1 cellular context compared by ENCODE assay signal in the genomic region with DNA sequence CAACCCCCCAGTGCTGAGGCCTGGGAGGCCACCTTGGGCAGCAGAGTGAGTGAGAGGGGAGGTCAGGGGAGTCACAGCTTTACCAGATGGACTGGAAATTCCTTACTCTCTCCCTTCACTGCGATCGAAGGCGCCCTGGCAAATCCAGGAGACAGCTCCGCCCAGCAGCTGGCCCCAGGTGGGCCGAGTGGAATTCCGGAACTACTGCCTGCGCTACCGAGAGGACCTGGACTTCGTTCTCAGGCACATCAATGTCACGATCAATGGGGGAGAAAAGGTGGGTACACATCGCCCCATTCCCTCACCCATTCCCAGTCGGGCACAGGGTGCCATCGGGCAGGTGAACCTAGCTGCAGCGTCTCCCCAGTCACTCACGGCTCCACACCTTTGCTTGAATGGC.
TF ChIP-seq lines count a peak whose summit lies in the region.

No MANE protein-coding gene starts in this region.

TF ChIP-seq in HepG2, 621 proteins besides CTCF, POLR2A, EP300 and RAD21 (continued from another document):
- TF ChIP-seq, protein P1, sequence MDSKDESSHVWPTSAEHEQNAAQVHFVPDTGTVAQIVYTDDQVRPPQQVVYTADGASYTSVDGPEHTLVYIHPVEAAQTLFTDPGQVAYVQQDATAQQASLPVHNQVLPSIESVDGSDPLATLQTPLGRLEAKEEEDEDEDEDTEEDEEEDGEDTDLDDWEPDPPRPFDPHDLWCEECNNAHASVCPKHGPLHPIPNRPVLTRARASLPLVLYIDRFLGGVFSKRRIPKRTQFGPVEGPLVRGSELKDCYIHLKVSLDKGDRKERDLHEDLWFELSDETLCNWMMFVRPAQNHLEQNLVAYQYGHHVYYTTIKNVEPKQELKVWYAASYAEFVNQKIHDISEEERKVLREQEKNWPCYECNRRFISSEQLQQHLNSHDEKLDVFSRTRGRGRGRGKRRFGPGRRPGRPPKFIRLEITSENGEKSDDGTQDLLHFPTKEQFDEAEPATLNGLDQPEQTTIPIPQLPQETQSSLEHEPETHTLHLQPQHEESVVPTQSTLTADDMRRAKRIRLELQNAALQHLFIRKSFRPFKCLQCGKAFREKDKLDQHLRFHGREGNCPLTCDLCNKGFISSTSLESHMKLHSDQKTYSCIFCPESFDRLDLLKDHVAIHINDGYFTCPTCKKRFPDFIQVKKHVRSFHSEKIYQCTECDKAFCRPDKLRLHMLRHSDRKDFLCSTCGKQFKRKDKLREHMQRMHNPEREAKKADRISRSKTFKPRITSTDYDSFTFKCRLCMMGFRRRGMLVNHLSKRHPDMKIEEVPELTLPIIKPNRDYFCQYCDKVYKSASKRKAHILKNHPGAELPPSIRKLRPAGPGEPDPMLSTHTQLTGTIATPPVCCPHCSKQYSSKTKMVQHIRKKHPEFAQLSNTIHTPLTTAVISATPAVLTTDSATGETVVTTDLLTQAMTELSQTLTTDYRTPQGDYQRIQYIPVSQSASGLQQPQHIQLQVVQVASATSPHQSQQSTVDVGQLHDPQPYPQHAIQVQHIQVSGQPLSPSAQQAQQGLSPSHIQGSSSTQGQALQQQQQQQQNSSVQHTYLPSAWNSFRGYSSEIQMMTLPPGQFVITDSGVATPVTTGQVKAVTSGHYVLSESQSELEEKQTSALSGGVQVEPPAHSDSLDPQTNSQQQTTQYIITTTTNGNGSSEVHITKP (CRISPR knock-in tag; IDR thresholded peaks at IDR 0.05; ENCODE audit: low read depth), result no peak
- TF ChIP-seq EEA1 (CRISPR knock-in tag; IDR thresholded peaks at IDR 0.05; ENCODE audit: borderline replicate concordance) (0 out of 2 replicates have a peak, but pooled peaks have one; percentile 44), ZNF563 (CRISPR knock-in tag; IDR thresholded peaks at IDR 0.05) (no peak), EED (CRISPR knock-in tag; IDR thresholded peaks at IDR 0.05) (no peak), AHR (CRISPR knock-in tag; IDR thresholded peaks at IDR 0.05) (no peak), NRL (CRISPR knock-in tag; IDR thresholded peaks at IDR 0.05; ENCODE audit: borderline replicate concordance) (no peak), ZNF556 (CRISPR knock-in tag; IDR thresholded peaks at IDR 0.05; ENCODE audit: borderline replicate concordance) (no peak), U2AF1 (optimal IDR thresholded peaks at IDR 0.05; ENCODE audit: low read depth, low read length) (no peak), ZNF788 (CRISPR knock-in tag; IDR thresholded peaks at IDR 0.05; ENCODE audit: borderline replicate concordance) (no peak), KLF16 (CRISPR knock-in tag; IDR thresholded peaks at IDR 0.05) (no peak), ADNP (CRISPR knock-in tag; IDR thresholded peaks at IDR 0.05) (no peak), RBFOX2 (IDR thresholded peaks at IDR 0.05; ENCODE audit: low read depth, low read length) (no peak), SPEN (CRISPR knock-in tag; IDR thresholded peaks at IDR 0.05; ENCODE audit: low read depth) (no peak)
- TF ChIP-seq, protein P2, sequence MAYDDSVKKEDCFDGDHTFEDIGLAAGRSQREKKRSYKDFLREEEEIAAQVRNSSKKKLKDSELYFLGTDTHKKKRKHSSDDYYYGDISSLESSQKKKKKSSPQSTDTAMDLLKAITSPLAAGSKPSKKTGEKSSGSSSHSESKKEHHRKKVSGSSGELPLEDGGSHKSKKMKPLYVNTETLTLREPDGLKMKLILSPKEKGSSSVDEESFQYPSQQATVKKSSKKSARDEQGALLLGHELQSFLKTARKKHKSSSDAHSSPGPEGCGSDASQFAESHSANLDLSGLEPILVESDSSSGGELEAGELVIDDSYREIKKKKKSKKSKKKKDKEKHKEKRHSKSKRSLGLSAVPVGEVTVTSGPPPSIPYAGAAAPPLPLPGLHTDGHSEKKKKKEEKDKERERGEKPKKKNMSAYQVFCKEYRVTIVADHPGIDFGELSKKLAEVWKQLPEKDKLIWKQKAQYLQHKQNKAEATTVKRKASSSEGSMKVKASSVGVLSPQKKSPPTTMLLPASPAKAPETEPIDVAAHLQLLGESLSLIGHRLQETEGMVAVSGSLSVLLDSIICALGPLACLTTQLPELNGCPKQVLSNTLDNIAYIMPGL (CRISPR knock-in tag; IDR thresholded peaks at IDR 0.05; ENCODE audit: borderline replicate concordance in 1 of 2, low read depth in 1 of 2), result no peak
- TF ChIP-seq, protein P3, sequence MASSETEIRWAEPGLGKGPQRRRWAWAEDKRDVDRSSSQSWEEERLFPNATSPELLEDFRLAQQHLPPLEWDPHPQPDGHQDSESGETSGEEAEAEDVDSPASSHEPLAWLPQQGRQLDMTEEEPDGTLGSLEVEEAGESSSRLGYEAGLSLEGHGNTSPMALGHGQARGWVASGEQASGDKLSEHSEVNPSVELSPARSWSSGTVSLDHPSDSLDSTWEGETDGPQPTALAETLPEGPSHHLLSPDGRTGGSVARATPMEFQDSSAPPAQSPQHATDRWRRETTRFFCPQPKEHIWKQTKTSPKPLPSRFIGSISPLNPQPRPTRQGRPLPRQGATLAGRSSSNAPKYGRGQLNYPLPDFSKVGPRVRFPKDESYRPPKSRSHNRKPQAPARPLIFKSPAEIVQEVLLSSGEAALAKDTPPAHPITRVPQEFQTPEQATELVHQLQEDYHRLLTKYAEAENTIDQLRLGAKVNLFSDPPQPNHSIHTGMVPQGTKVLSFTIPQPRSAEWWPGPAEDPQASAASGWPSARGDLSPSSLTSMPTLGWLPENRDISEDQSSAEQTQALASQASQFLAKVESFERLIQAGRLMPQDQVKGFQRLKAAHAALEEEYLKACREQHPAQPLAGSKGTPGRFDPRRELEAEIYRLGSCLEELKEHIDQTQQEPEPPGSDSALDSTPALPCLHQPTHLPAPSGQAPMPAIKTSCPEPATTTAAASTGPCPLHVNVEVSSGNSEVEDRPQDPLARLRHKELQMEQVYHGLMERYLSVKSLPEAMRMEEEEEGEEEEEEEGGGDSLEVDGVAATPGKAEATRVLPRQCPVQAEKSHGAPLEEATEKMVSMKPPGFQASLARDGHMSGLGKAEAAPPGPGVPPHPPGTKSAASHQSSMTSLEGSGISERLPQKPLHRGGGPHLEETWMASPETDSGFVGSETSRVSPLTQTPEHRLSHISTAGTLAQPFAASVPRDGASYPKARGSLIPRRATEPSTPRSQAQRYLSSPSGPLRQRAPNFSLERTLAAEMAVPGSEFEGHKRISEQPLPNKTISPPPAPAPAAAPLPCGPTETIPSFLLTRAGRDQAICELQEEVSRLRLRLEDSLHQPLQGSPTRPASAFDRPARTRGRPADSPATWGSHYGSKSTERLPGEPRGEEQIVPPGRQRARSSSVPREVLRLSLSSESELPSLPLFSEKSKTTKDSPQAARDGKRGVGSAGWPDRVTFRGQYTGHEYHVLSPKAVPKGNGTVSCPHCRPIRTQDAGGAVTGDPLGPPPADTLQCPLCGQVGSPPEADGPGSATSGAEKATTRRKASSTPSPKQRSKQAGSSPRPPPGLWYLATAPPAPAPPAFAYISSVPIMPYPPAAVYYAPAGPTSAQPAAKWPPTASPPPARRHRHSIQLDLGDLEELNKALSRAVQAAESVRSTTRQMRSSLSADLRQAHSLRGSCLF (CRISPR knock-in tag; IDR thresholded peaks at IDR 0.05; ENCODE audit: borderline replicate concordance), result no peak
- TF ChIP-seq, protein P4, sequence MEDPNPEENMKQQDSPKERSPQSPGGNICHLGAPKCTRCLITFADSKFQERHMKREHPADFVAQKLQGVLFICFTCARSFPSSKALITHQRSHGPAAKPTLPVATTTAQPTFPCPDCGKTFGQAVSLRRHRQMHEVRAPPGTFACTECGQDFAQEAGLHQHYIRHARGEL (CRISPR knock-in tag; IDR thresholded peaks at IDR 0.05), result no peak
- TF ChIP-seq, protein P5, sequence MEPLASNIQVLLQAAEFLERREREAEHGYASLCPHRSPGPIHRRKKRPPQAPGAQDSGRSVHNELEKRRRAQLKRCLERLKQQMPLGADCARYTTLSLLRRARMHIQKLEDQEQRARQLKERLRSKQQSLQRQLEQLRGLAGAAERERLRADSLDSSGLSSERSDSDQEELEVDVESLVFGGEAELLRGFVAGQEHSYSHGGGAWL (CRISPR knock-in tag; IDR thresholded peaks at IDR 0.05), result no peak
- TF ChIP-seq, protein P6, sequence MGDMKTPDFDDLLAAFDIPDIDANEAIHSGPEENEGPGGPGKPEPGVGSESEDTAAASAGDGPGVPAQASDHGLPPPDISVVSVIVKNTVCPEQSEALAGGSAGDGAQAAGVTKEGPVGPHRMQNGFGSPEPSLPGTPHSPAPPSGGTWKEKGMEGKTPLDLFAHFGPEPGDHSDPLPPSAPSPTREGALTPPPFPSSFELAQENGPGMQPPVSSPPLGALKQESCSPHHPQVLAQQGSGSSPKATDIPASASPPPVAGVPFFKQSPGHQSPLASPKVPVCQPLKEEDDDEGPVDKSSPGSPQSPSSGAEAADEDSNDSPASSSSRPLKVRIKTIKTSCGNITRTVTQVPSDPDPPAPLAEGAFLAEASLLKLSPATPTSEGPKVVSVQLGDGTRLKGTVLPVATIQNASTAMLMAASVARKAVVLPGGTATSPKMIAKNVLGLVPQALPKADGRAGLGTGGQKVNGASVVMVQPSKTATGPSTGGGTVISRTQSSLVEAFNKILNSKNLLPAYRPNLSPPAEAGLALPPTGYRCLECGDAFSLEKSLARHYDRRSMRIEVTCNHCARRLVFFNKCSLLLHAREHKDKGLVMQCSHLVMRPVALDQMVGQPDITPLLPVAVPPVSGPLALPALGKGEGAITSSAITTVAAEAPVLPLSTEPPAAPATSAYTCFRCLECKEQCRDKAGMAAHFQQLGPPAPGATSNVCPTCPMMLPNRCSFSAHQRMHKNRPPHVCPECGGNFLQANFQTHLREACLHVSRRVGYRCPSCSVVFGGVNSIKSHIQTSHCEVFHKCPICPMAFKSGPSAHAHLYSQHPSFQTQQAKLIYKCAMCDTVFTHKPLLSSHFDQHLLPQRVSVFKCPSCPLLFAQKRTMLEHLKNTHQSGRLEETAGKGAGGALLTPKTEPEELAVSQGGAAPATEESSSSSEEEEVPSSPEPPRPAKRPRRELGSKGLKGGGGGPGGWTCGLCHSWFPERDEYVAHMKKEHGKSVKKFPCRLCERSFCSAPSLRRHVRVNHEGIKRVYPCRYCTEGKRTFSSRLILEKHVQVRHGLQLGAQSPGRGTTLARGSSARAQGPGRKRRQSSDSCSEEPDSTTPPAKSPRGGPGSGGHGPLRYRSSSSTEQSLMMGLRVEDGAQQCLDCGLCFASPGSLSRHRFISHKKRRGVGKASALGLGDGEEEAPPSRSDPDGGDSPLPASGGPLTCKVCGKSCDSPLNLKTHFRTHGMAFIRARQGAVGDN (CRISPR knock-in tag; IDR thresholded peaks at IDR 0.05), result peak; percentile 27; the same call in 1 of the 2 replicates
